2 cellular contexts compared by ENCODE assay signal in the genomic region with DNA sequence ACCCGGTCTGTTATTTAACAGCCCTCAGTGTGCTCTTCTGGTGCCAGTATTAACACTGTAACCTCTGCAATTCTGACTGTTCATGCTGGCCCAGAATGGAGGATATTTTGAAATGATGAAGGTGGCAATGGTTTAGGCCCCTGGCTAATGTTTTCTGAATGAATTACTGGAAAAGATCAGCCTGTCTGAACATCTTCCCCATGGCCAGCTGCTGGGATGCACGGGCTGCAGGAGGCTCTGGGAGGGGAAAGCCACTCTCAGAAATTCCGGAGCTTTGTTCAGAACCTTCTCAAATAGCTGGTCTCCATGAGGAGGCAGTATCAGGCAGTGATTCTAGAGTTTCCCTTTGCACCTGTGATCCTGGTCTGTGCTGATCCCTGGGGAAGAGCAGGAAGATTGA.
TF ChIP-seq lines count a peak whose summit lies in the region.

No MANE protein-coding gene starts in this region.

TF ChIP-seq in SK-N-SH treated with all-trans-retinoic acid at 6 μM for 48 hours, 23 proteins besides CTCF, POLR2A, EP300 and RAD21 (continued from another document):
- TF ChIP-seq, protein P1, sequence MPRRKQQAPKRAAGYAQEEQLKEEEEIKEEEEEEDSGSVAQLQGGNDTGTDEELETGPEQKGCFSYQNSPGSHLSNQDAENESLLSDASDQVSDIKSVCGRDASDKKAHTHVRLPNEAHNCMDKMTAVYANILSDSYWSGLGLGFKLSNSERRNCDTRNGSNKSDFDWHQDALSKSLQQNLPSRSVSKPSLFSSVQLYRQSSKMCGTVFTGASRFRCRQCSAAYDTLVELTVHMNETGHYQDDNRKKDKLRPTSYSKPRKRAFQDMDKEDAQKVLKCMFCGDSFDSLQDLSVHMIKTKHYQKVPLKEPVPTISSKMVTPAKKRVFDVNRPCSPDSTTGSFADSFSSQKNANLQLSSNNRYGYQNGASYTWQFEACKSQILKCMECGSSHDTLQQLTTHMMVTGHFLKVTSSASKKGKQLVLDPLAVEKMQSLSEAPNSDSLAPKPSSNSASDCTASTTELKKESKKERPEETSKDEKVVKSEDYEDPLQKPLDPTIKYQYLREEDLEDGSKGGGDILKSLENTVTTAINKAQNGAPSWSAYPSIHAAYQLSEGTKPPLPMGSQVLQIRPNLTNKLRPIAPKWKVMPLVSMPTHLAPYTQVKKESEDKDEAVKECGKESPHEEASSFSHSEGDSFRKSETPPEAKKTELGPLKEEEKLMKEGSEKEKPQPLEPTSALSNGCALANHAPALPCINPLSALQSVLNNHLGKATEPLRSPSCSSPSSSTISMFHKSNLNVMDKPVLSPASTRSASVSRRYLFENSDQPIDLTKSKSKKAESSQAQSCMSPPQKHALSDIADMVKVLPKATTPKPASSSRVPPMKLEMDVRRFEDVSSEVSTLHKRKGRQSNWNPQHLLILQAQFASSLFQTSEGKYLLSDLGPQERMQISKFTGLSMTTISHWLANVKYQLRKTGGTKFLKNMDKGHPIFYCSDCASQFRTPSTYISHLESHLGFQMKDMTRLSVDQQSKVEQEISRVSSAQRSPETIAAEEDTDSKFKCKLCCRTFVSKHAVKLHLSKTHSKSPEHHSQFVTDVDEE (CRISPR knock-in tag; IDR thresholded peaks at IDR 0.05) = no peak
- no peak for TF ChIP-seq BACH2 (CRISPR knock-in tag; IDR thresholded peaks at IDR 0.05; ENCODE audit: borderline replicate concordance)

TF ChIP-seq in WTC11, 78 proteins besides CTCF, POLR2A, EP300 and RAD21 (continued from another document):
- TF ChIP-seq, protein P2, sequence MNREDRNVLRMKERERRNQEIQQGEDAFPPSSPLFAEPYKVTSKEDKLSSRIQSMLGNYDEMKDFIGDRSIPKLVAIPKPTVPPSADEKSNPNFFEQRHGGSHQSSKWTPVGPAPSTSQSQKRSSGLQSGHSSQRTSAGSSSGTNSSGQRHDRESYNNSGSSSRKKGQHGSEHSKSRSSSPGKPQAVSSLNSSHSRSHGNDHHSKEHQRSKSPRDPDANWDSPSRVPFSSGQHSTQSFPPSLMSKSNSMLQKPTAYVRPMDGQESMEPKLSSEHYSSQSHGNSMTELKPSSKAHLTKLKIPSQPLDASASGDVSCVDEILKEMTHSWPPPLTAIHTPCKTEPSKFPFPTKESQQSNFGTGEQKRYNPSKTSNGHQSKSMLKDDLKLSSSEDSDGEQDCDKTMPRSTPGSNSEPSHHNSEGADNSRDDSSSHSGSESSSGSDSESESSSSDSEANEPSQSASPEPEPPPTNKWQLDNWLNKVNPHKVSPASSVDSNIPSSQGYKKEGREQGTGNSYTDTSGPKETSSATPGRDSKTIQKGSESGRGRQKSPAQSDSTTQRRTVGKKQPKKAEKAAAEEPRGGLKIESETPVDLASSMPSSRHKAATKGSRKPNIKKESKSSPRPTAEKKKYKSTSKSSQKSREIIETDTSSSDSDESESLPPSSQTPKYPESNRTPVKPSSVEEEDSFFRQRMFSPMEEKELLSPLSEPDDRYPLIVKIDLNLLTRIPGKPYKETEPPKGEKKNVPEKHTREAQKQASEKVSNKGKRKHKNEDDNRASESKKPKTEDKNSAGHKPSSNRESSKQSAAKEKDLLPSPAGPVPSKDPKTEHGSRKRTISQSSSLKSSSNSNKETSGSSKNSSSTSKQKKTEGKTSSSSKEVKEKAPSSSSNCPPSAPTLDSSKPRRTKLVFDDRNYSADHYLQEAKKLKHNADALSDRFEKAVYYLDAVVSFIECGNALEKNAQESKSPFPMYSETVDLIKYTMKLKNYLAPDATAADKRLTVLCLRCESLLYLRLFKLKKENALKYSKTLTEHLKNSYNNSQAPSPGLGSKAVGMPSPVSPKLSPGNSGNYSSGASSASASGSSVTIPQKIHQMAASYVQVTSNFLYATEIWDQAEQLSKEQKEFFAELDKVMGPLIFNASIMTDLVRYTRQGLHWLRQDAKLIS (CRISPR knock-in tag; IDR thresholded peaks at IDR 0.05; ENCODE audit: borderline replicate concordance) = no peak
- TF ChIP-seq SOX15 (CRISPR knock-in tag; IDR thresholded peaks at IDR 0.05) (no peak), ZNF396 (CRISPR knock-in tag; IDR thresholded peaks at IDR 0.05; ENCODE audit: borderline replicate concordance) (no peak), SMAD3 (CRISPR knock-in tag; IDR thresholded peaks at IDR 0.05; ENCODE audit: borderline replicate concordance) (no peak), TP53 (CRISPR knock-in tag; IDR thresholded peaks at IDR 0.05) (no peak), TEAD1 (CRISPR knock-in tag; IDR thresholded peaks at IDR 0.05) (no peak), NFATC4 (CRISPR knock-in tag; IDR thresholded peaks at IDR 0.05) (no peak)
